26 cellular contexts compared by ENCODE assay signal in the genomic region with DNA sequence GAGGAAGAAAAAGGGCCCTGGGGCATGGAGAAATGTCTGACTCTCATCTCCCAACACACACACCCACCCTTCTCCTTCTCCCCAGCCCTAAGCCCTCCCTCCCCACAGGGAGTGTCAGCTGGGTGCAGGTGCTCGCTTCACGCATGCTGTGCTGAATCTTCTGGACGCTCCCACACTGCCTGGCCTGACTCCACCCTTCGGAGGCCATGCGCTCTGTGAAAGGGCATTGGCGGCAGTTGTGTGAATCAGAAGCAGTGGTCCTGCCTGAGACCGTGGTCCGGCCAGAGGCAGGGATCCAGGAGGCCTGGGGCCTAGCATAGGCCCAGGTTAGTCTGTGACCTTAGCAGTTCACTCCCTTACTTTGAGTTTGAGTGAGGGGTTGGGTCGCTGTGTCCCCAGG. TPM values are rescaled to one million over a fixed set of nuclear protein-coding genes. Genes with fewer than 3 reads are reported as not detected.
"Had no signal": no experiment of that assay in that cellular context is flagged by ENCODE, and none has a peak within 500 bp of the region (broad histone marks: within the 10 kb centered on the region; RNA-seq: fewer than 3 reads in every experiment).

No MANE protein-coding gene starts in this region.

- H3K4me3 ChIP-seq: heart right ventricle, hepatocyte, left ventricle myocardium inferior, lung, mucosa of descending colon, psoas muscle, right lobe of liver, skin epidermis, testis, thyroid gland, transverse colon, upper lobe of right lung had no signal

- H3K9ac ChIP-seq: parathyroid adenoma had no signal

- H2AFZ ChIP-seq: hepatocyte, parathyroid adenoma had no signal

- H3K4me1 ChIP-seq: left ventricle myocardium inferior, parathyroid adenoma, psoas muscle, right lobe of liver, testis, thyroid gland, transverse colon, upper lobe of right lung had no signal

- H3K36me3 ChIP-seq: heart right ventricle, left ventricle myocardium inferior, right lobe of liver, thyroid gland, transverse colon, upper lobe of right lung had no signal

- H3K27me3 ChIP-seq: hepatocyte, right lobe of liver, testis, thyroid gland, transverse colon, upper lobe of right lung had no signal

- FAIRE-seq: urothelium cell line had no signal

- ATAC-seq: mucosa of descending colon; naive thymus-derived CD4-positive, alpha-beta T cell; psoas muscle; right lobe of liver; stimulated activated naive B cell treated with anti-CD40 and anti-IgM and Interleukin-4, amounts not matched to agents 10 μg/mL and 1 μg/mL and 100 μg/mL, for 72 hours; upper lobe of right lung had no signal

- H3K27ac ChIP-seq: heart right ventricle, hepatocyte, left ventricle myocardium inferior, parathyroid adenoma, psoas muscle, right lobe of liver, skin epidermis, testis, thyroid gland, transverse colon, upper lobe of right lung had no signal

- DNase-seq: heart right ventricle; islet precursor cell; left ventricle myocardium inferior; mesendoderm; midbrain; mucosa of descending colon; naive thymus-derived CD4-positive, alpha-beta T cell; nucleus accumbens; psoas muscle; right lobe of liver; stimulated activated CD4-positive, alpha-beta T cell treated with anti-CD3 and anti-CD28 coated beads, Interleukin-12 subunit alpha, Interleukin-12 subunit beta, amount 100 ng/mL, for 4 hours; stimulated activated CD4-positive, alpha-beta T cell treated with anti-CD3 and anti-CD28 coated beads, Interleukin-15, amount 100 ng/mL, for 24 hours; stimulated activated CD4-positive, alpha-beta T cell treated with anti-CD3 and anti-CD28 coated beads, Interleukin-2, amount 100 ng/mL, for 24 hours; stimulated activated CD4-positive, alpha-beta T cell treated with anti-CD3 and anti-CD28 coated beads, Interleukin-4, amount 100 ng/mL, for 1 hour; stimulated activated naive B cell treated with anti-CD40 and anti-IgM and Interleukin-4, amounts not matched to agents 10 μg/mL and 1 μg/mL and 100 μg/mL, for 72 hours; testis; thyroid gland; transverse colon; upper lobe of right lung had no signal

- H3K4me2 ChIP-seq: hepatocyte had no signal

- H3K9me3 ChIP-seq: heart right ventricle, left ventricle myocardium inferior, mucosa of descending colon, psoas muscle, right lobe of liver, testis, thyroid gland, transverse colon, upper lobe of right lung had no signal

- H3K79me2 ChIP-seq: hepatocyte, parathyroid adenoma had no signal

RNA-seq across cellular contexts. Expression of gene LONRF2, which starts 57.1 kb away (rescaled TPM):
- total RNA-seq: myocyte; natural killer cell treated with Interleukin-12 subunit alpha and Interleukin-12 subunit beta and Interleukin-15 and Interleukin-18, amount 100 ng/mL, for 72 hours had no signal
- polyA plus RNA-seq: naive thymus-derived CD4-positive, alpha-beta T cell had no signal
